8 cellular contexts compared by ENCODE assay signal in genomic region chr12:6821271-6821673, GRCh38. TPM values are rescaled to one million over a fixed set of nuclear protein-coding genes. Genes with fewer than 3 reads are reported as not detected.
DNase-seq lines count a peak whose midpoint lies in the region; ATAC-seq, FAIRE-seq and TF ChIP-seq lines count a peak whose summit lies in the region.

No MANE protein-coding gene starts in this region.

- TF ChIP-seq RAD21 in K562 (CRISPR knock-in tag; conservative IDR thresholded peaks at IDR 0.05 in 1 of 2, IDR thresholded peaks at IDR 0.05 in 1 of 2) = no peak

- TF ChIP-seq CTCF in K562 (IDR thresholded peaks at IDR 0.05 in 2 of 3, conservative IDR thresholded peaks at IDR 0.05 in 1 of 3; ENCODE audit: insufficient read depth in 2 of 3, low read depth in 1 of 3, low read length in 3 of 3) (no peak), retinal pigment epithelial cell (conservative IDR thresholded peaks at IDR 0.05; ENCODE audit: low read depth, low read length) (no peak)

- CTCF ChIA-PET in K562 (lab: Yijun Ruan, JAX; ENCODE audit: low intra/inter-chr PET ratio) = no interaction called here

- H3K27ac ChIP-seq in ACC112 (ENCODE audit: low read depth, low read length) (no peak overlapping the region), K562 (ENCODE audit: extremely low read depth, low read depth, low read length) (no peak overlapping the region), iPS DF 6.9 (ENCODE audit: low read length) (no peak overlapping the region)

- ATAC-seq in K562 (peak; percentile 53), GM19395 (IDR thresholded peaks at IDR 0.05; ENCODE audit: unreplicated experiment) (no peak)

- peak; percentile 66 for FAIRE-seq in K562 (lab: Jason Lieb, UNC)

- H4K20me1 ChIP-seq in K562 (replicated peaks; ENCODE audit: control insufficient read depth, insufficient read depth, low read length) = no peaks in the 10 kb centered on the region

- POLR2A ChIA-PET in K562 (lab: Yijun Ruan, JAX) = interaction anchor here (0.5 to 1.1 kb wide), 5 partner anchors 56 to 739 kb away, joined by 3 to 4 read pairs (median 3); partner anchors contain the start of gene MLF2

- H3K4me2 ChIP-seq in K562 (ENCODE audit: insufficient read depth, low read length) = peak overlapping the region; percentile 68

- H3K27me3 ChIP-seq in ACC112 (ENCODE audit: insufficient read depth, low read length) (peaks cover 11% of the 10 kb centered on the region; the same call in 1 of the 2 replicates), K562 (ENCODE audit: control insufficient read depth in 2 of 2, insufficient read depth in 2 of 2, low read length in 2 of 2) (peaks cover 0 to 4% of the 10 kb centered on the region in 2 experiments; a peak in 2 of 5 replicates), iPS DF 6.9 (ENCODE audit: control insufficient read depth, insufficient read depth, low read length) (no peaks in the 10 kb centered on the region)

- H3K79me2 ChIP-seq in ACC112 (ENCODE audit: control insufficient read depth, insufficient read depth, low read length, unreplicated experiment) (no peaks in the 10 kb centered on the region), K562 (ENCODE audit: control insufficient read depth, insufficient read depth, low read length) (no peaks in the 10 kb centered on the region)

- in situ Hi-C loops in K562 (cut with MboI) = no loop called here

- DNase-seq in GM04504 (ENCODE audit: low read depth) (peak; percentile 38), NCI-H82 treated with DMSO at 0.1 percent for 48 hours (lab: John Stamatoyannopoulos, UW; ENCODE audit: unreplicated experiment) (peak; percentile 64), K562 (ENCODE audit: extremely low read depth in 1 of 4, low spot score in 3 of 4) (peak in 2 of 4 experiments; percentile 49 to 50), iPS DF 6.9 (ENCODE audit: low read depth, low spot score) (no peak), retinal pigment epithelial cell (ENCODE audit: low read depth) (no peak), erythroblast (lab: John Stamatoyannopoulos, UW) (no peak)

- no peak for TF ChIP-seq EP300 in K562 (IDR thresholded peaks at IDR 0.05; ENCODE audit: low read length)

- no peak overlapping the region for H2AFZ ChIP-seq in ACC112 (ENCODE audit: low read length, unreplicated experiment)
- peak overlapping the region; percentile 83 for H2AFZ ChIP-seq in K562 (ENCODE audit: low read depth, low read length)

- TF ChIP-seq POLR2A in K562 (conservative IDR thresholded peaks at IDR 0.05) (no peak), erythroblast (IDR thresholded peaks at IDR 0.05; ENCODE audit: low read length) (no peak)

- H3K4me3 ChIP-seq in ACC112 (ENCODE audit: low read depth, low read length) = peak overlapping the region; percentile 64
- H3K4me3 ChIP-seq in K562 = peak overlapping the region; percentile 28
- peak overlapping the region; percentile 43 for H3K4me3 ChIP-seq in iPS DF 6.9 (ENCODE audit: low read length)
- peak overlapping the region; percentile 47 for H3K4me3 ChIP-seq in retinal pigment epithelial cell (ENCODE audit: low read length)

- intact Hi-C loops in K562 (cut with micrococcal nuclease) = loop anchor here (10.0 kb wide), 2 partner anchors 206 to 266 kb away; partner anchors contain the start of gene IFFO1

- peak overlapping the region in 1 of 2 experiments; percentile 67; a peak in 2 of 4 replicates for H3K9ac ChIP-seq in K562 (ENCODE audit: insufficient read depth in 1 of 2, low read depth in 2 of 2, low read length in 2 of 2)

- WGBS in K562 (ENCODE audit: insufficient coverage, low coverage, missing lambda C conversion rate) = 21% methylated on average over 2 of the region's 13 CpGs
- no CpG with 5 or more reads among the region's 13 CpGs for WGBS in iPS DF 6.9 (ENCODE audit: insufficient coverage, insufficient read length)

- BruUV-seq in K562 (replicated peaks; lab: Mats Ljungman, UMichigan) = no TSS peak

- H3K4me1 ChIP-seq in ACC112 (ENCODE audit: control insufficient read depth, insufficient read depth, low read length, unreplicated experiment) (peaks cover 28% of the 10 kb centered on the region), K562 (replicated peaks in 1 of 2; ENCODE audit: control insufficient read depth in 2 of 2, insufficient read depth in 2 of 2, low read length in 2 of 2) (peaks cover 8 to 23% of the 10 kb centered on the region in 2 experiments; a peak in 4 of 5 replicates), iPS DF 6.9 (ENCODE audit: control insufficient read depth, insufficient read depth, low read length) (peaks cover 22% of the 10 kb centered on the region)

- H3K36me3 ChIP-seq in ACC112 (ENCODE audit: insufficient read depth, low read length) (no peaks in the 10 kb centered on the region), K562 (ENCODE audit: control insufficient read depth, insufficient read depth, low read length) (no peaks in the 10 kb centered on the region), iPS DF 6.9 (ENCODE audit: control insufficient read depth, insufficient read depth, low read length) (no peaks in the 10 kb centered on the region)

- H3K9me3 ChIP-seq in K562 (replicated peaks; ENCODE audit: control insufficient read depth, insufficient read depth, low read depth, low read length) (no peaks in the 10 kb centered on the region), iPS DF 6.9 (ENCODE audit: control insufficient read depth, insufficient read depth, low read length) (no peaks in the 10 kb centered on the region)

- H3K9me1 ChIP-seq in K562 (ENCODE audit: control insufficient read depth, insufficient read depth, low read length) = no peaks in the 10 kb centered on the region

RNA-seq across cellular contexts. Expression of gene GPR162, which starts 0.3 kb away (rescaled TPM):
- total RNA-seq in K562 (2011; cell fraction: chromatin; rRNA removed; ENCODE audit: low replicate concordance) = 1.5 and 4.5 TPM in 2 replicates
- 2.9 and 5.0 TPM in 2 replicates for total RNA-seq in K562 (2011; cell fraction: nucleolus; rRNA removed)
- 1.9 and 2.9 TPM in 2 replicates for total RNA-seq in K562 (2011; cell fraction: nucleoplasm; rRNA removed)
- 1.1 and 1.7 TPM in 2 replicates for total RNA-seq in K562 (2014; rRNA removed)
- total RNA-seq in K562 (2014; rRNA removed; fragmentation: Illumina TruSeq; extraction: Trizol) = 0.35 and 0.65 TPM in 2 replicates
- total RNA-seq in K562 (2015; rRNA removed; fragmentation: Illumina TruSeq; extraction: Trizol) = 0.65 and 1.1 TPM in 2 replicates
- 1.4 and 1.7 TPM in 2 replicates for total RNA-seq in K562 (2021)
- 1.0 and 2.7 TPM in 2 replicates for polyA plus RNA-seq in K562 (2011; rRNA removed)
- 1.8 and 2.4 TPM in 2 replicates for polyA plus RNA-seq in K562 (2011; cell fraction: cytosol; rRNA removed)
- polyA plus RNA-seq in K562 (2011; cell fraction: nucleus; rRNA removed) = 10.2 and 20.1 TPM in 2 replicates
- polyA plus RNA-seq in K562 (2012) = 1.6 and 2.0 TPM in 2 replicates
- polyA plus RNA-seq in K562 (2014; fragmentation: Illumina TruSeq; extraction: Trizol) = 1.1 and 1.7 TPM in 2 replicates
- not detected for polyA plus RNA-seq in K562 (2014; fragmentation: Nextera tagmentation; extraction: Ambion mirVana)
- polyA plus RNA-seq in K562 (2014; rRNA removed) = 1.8 and 2.8 TPM in 2 replicates
- 0.42 and 0.87 TPM in 2 replicates for polyA minus RNA-seq in K562 (2011; rRNA and poly(A)+ RNA removed)
- polyA minus RNA-seq in K562 (2011; cell fraction: cytosol; rRNA and poly(A)+ RNA removed) = 1.9 and 2.2 TPM in 2 replicates
- 0.67 and 2.7 TPM in 2 replicates for polyA minus RNA-seq in K562 (2011; cell fraction: nucleus; rRNA and poly(A)+ RNA removed)

RNA-seq across cellular contexts. Expression of gene P3H3, which starts 6.9 kb away (rescaled TPM):
- total RNA-seq in K562 (2011; cell fraction: chromatin; rRNA removed; ENCODE audit: low replicate concordance) = 20.0 and 79.4 TPM in 2 replicates
- total RNA-seq in K562 (2011; cell fraction: nucleolus; rRNA removed) = 58.3 and 59.9 TPM in 2 replicates
- 31.2 and 33.2 TPM in 2 replicates for total RNA-seq in K562 (2011; cell fraction: nucleoplasm; rRNA removed)
- total RNA-seq in K562 (2014; rRNA removed) (7.1 and 9.5 TPM in 2 replicates), K562 (2014; rRNA removed; fragmentation: Illumina TruSeq; extraction: Trizol) (1.9 and 4.3 TPM in 2 replicates), K562 (2015; rRNA removed; fragmentation: Illumina TruSeq; extraction: Trizol) (6.6 and 8.0 TPM in 2 replicates), K562 (2021) (14.2 and 15.0 TPM in 2 replicates)
- polyA plus RNA-seq in K562 (2011; rRNA removed) (4.0 and 10.2 TPM in 2 replicates), K562 (2014; fragmentation: Illumina TruSeq; extraction: Trizol) (4.8 and 7.3 TPM in 2 replicates), K562 (2014; fragmentation: Nextera tagmentation; extraction: Ambion mirVana) (under 1 TPM; 0.03 to 0.27 TPM), K562 (2014; rRNA removed) (10.2 and 13.2 TPM in 2 replicates)
- 6.0 and 7.6 TPM in 2 replicates for polyA plus RNA-seq in K562 (2011; cell fraction: cytosol; rRNA removed)
- polyA plus RNA-seq in K562 (2011; cell fraction: nucleus; rRNA removed) = 46.1 and 48.4 TPM in 2 replicates
- 12.1 and 18.5 TPM in 2 replicates for polyA plus RNA-seq in K562 (2012)
- 2.6 and 3.3 TPM in 2 replicates for polyA minus RNA-seq in K562 (2011; rRNA and poly(A)+ RNA removed)
- 5.1 and 8.6 TPM in 2 replicates for polyA minus RNA-seq in K562 (2011; cell fraction: cytosol; rRNA and poly(A)+ RNA removed)
- 16.0 and 31.5 TPM in 2 replicates for polyA minus RNA-seq in K562 (2011; cell fraction: nucleus; rRNA and poly(A)+ RNA removed)

RNA-seq across cellular contexts. Expression of gene GNB3, which starts 19.5 kb away (rescaled TPM):
- 21.3 and 60.8 TPM in 2 replicates for total RNA-seq in K562 (2011; cell fraction: chromatin; rRNA removed; ENCODE audit: low replicate concordance)
- 31.3 and 31.9 TPM in 2 replicates for total RNA-seq in K562 (2011; cell fraction: nucleolus; rRNA removed)
- 25.8 and 28.7 TPM in 2 replicates for total RNA-seq in K562 (2011; cell fraction: nucleoplasm; rRNA removed)
- total RNA-seq in K562 (2014; rRNA removed) (0.65 and 1.4 TPM in 2 replicates), K562 (2014; rRNA removed; fragmentation: Illumina TruSeq; extraction: Trizol) (0.61 and 1.8 TPM in 2 replicates), K562 (2015; rRNA removed; fragmentation: Illumina TruSeq; extraction: Trizol) (2.0 and 2.2 TPM in 2 replicates), K562 (2021) (3.4 and 4.5 TPM in 2 replicates)
- polyA plus RNA-seq in K562 (2011; rRNA removed) (1.9 and 6.8 TPM in 2 replicates), K562 (2014; fragmentation: Illumina TruSeq; extraction: Trizol) (3.6 and 5.8 TPM in 2 replicates), K562 (2014; fragmentation: Nextera tagmentation; extraction: Ambion mirVana) (1 to 10 TPM; 1.5 to 2.4 TPM), K562 (2014; rRNA removed) (2.9 and 6.1 TPM in 2 replicates)
- polyA plus RNA-seq in K562 (2011; cell fraction: cytosol; rRNA removed) = 2.3 and 4.7 TPM in 2 replicates
- polyA plus RNA-seq in K562 (2011; cell fraction: nucleus; rRNA removed) = 36.2 and 42.6 TPM in 2 replicates
- polyA plus RNA-seq in K562 (2012) = 4.7 and 6.6 TPM in 2 replicates
- 0.84 and 2.3 TPM in 2 replicates for polyA minus RNA-seq in K562 (2011; rRNA and poly(A)+ RNA removed)
- polyA minus RNA-seq in K562 (2011; cell fraction: cytosol; rRNA and poly(A)+ RNA removed) = 1.8 TPM in 1 of 2 replicates, not detected in the other
- polyA minus RNA-seq in K562 (2011; cell fraction: nucleus; rRNA and poly(A)+ RNA removed) = 4.6 and 8.8 TPM in 2 replicates

RNA-seq across cellular contexts. Expression of gene CDCA3, which starts 29.8 kb away (rescaled TPM):
- 76.2 and 111 TPM in 2 replicates for total RNA-seq in K562 (2011; cell fraction: chromatin; rRNA removed; ENCODE audit: low replicate concordance)
- total RNA-seq in K562 (2011; cell fraction: nucleolus; rRNA removed) = 89.6 and 97.7 TPM in 2 replicates
- total RNA-seq in K562 (2011; cell fraction: nucleoplasm; rRNA removed) = 82.1 and 89.9 TPM in 2 replicates
- total RNA-seq in K562 (2014; rRNA removed) (55.1 and 71.3 TPM in 2 replicates), K562 (2014; rRNA removed; fragmentation: Illumina TruSeq; extraction: Trizol) (37.5 and 38.9 TPM in 2 replicates), K562 (2015; rRNA removed; fragmentation: Illumina TruSeq; extraction: Trizol) (62.3 and 62.7 TPM in 2 replicates), K562 (2021) (47.2 and 47.4 TPM in 2 replicates)
- polyA plus RNA-seq in K562 (2011; rRNA removed) (57.3 and 65.6 TPM in 2 replicates), K562 (2014; fragmentation: Illumina TruSeq; extraction: Trizol) (80.8 and 86.3 TPM in 2 replicates), K562 (2014; fragmentation: Nextera tagmentation; extraction: Ambion mirVana) (10 to 100 TPM; 24.2 to 30.6 TPM), K562 (2014; rRNA removed) (80.3 and 103 TPM in 2 replicates)
- polyA plus RNA-seq in K562 (2011; cell fraction: cytosol; rRNA removed) = 85.3 and 132 TPM in 2 replicates
- polyA plus RNA-seq in K562 (2011; cell fraction: nucleus; rRNA removed) = 187 and 242 TPM in 2 replicates
- polyA plus RNA-seq in K562 (2012) = 54.6 and 57.3 TPM in 2 replicates
- 32.5 and 43.7 TPM in 2 replicates for polyA minus RNA-seq in K562 (2011; rRNA and poly(A)+ RNA removed)
- polyA minus RNA-seq in K562 (2011; cell fraction: cytosol; rRNA and poly(A)+ RNA removed) = 44.4 and 45.3 TPM in 2 replicates
- 54.7 and 69.0 TPM in 2 replicates for polyA minus RNA-seq in K562 (2011; cell fraction: nucleus; rRNA and poly(A)+ RNA removed)

RNA-seq across cellular contexts. Expression of gene USP5, which starts 30.7 kb away (rescaled TPM):
- 34.6 and 100 TPM in 2 replicates for total RNA-seq in K562 (2011; cell fraction: chromatin; rRNA removed; ENCODE audit: low replicate concordance)
- total RNA-seq in K562 (2011; cell fraction: nucleolus; rRNA removed) = 63.3 and 65.9 TPM in 2 replicates
- 36.9 and 44.7 TPM in 2 replicates for total RNA-seq in K562 (2011; cell fraction: nucleoplasm; rRNA removed)
- total RNA-seq in K562 (2014; rRNA removed) = 64.3 and 69.8 TPM in 2 replicates
- total RNA-seq in K562 (2014; rRNA removed; fragmentation: Illumina TruSeq; extraction: Trizol) = 26.3 and 32.5 TPM in 2 replicates
- total RNA-seq in K562 (2015; rRNA removed; fragmentation: Illumina TruSeq; extraction: Trizol) = 59.4 and 59.8 TPM in 2 replicates
- total RNA-seq in K562 (2021) = 103 and 107 TPM in 2 replicates
- 48.6 and 52.9 TPM in 2 replicates for polyA plus RNA-seq in K562 (2011; rRNA removed)
- polyA plus RNA-seq in K562 (2011; cell fraction: cytosol; rRNA removed) = 43.0 and 64.9 TPM in 2 replicates
- 84.2 and 119 TPM in 2 replicates for polyA plus RNA-seq in K562 (2011; cell fraction: nucleus; rRNA removed)
- 53.9 and 72.4 TPM in 2 replicates for polyA plus RNA-seq in K562 (2012)
- 72.8 and 91.3 TPM in 2 replicates for polyA plus RNA-seq in K562 (2014; fragmentation: Illumina TruSeq; extraction: Trizol)
- polyA plus RNA-seq in K562 (2014; fragmentation: Nextera tagmentation; extraction: Ambion mirVana) = 1 to 10 TPM; 1.4 to 3.4 TPM
- 44.9 and 45.4 TPM in 2 replicates for polyA plus RNA-seq in K562 (2014; rRNA removed)
- 54.8 and 77.1 TPM in 2 replicates for polyA minus RNA-seq in K562 (2011; rRNA and poly(A)+ RNA removed)
- 44.9 and 47.5 TPM in 2 replicates for polyA minus RNA-seq in K562 (2011; cell fraction: cytosol; rRNA and poly(A)+ RNA removed)
- polyA minus RNA-seq in K562 (2011; cell fraction: nucleus; rRNA and poly(A)+ RNA removed) = 22.6 and 28.9 TPM in 2 replicates

Comparison
In these comparisons a context has a peak if more than half of its experiments do, and no peak if none do; other contexts are left out.
1. DNase-seq: peak in GM04504 (single experiment) and NCI-H82 treated with DMSO at 0.1 percent for 48 hours (single experiment); none in iPS DF 6.9 (single experiment), retinal pigment epithelial cell (single experiment) and erythroblast (0 of 2).
2. Peak in every context shown above with its lines, with median percentiles within 50 percentile points of each other: H3K4me3 ChIP-seq.